In genomic region chr3:153162513-153163348, GRCh38 we compare ENCODE assay signal across 8 cellular contexts. TPM values are rescaled to one million over a fixed set of nuclear protein-coding genes. Genes with fewer than 3 reads are reported as not detected.
A peak's percentile ranks its signal among the peaks of the same experiment; 100 is the strongest.
DNase-seq lines count a peak whose midpoint lies in the region; ATAC-seq, FAIRE-seq and TF ChIP-seq lines count a peak whose summit lies in the region.

No MANE protein-coding gene starts in this region.

- POLR2A ChIA-PET in H1 (lab: Charles Lee; ENCODE audit: partially characterized antibody), result interaction anchor here (0.8 to 1.4 kb wide), 2 partner anchors 10 to 47 kb away, joined by 3 to 5 read pairs; no protein-coding TSS in a partner anchor

- H3K9me3 ChIP-seq in H1 (ENCODE audit: insufficient read depth in 2 of 2, low read depth in 1 of 2, low read length in 1 of 2) (no peaks in the 10 kb centered on the region), mononuclear cell (ENCODE audit: low read depth, low read length) (no peaks in the 10 kb centered on the region)

- H2BK15ac ChIP-seq in H1 (ENCODE audit: low read length), result 0 out of 2 replicates have a peak overlapping the region, but pooled peaks have one; percentile 76

- peak overlapping the region; percentile 98 for H3K4me3 Mint-ChIP-seq in GM23338
- H3K4me3 Mint-ChIP-seq in stimulated activated effector memory CD8-positive, alpha-beta T cell treated with anti-CD3 and anti-CD28 coated beads, Interleukin-12 subunit alpha, Interleukin-12 subunit beta, amount 100 ng/mL, for 72 hours, result peak overlapping the region; percentile 92

- H2BK20ac ChIP-seq in H1 (ENCODE audit: low read length), result no peak overlapping the region

- no peak overlapping the region for H3K14ac ChIP-seq in H1 (ENCODE audit: insufficient read length)

- no peak overlapping the region for H3K23ac ChIP-seq in H1 (ENCODE audit: insufficient read length)

- H4K91ac ChIP-seq in H1 (replicated peaks; ENCODE audit: insufficient read length, low read length), result no peak overlapping the region

- ATAC-seq in GM23338, result peak; percentile 1
- peak; percentile 8 for ATAC-seq in stimulated activated effector memory CD8-positive, alpha-beta T cell treated with anti-CD3 and anti-CD28 coated beads, Interleukin-12 subunit alpha, Interleukin-12 subunit beta, amount 100 ng/mL, for 72 hours

- peaks cover 12% of the 10 kb centered on the region for H3K27me3 Mint-ChIP-seq in GM23338 (ENCODE audit: insufficient read depth, low read depth, poor library complexity)

- H4K20me1 ChIP-seq in GM23338 (replicated peaks; ENCODE audit: insufficient read depth) (peaks cover 34% of the 10 kb centered on the region), H1 (replicated peaks in 1 of 2; ENCODE audit: control insufficient read depth in 1 of 2, insufficient read depth in 2 of 2, low read length in 2 of 2) (peaks cover 10 to 22% of the 10 kb centered on the region in 2 experiments)

- H2AFZ ChIP-seq in GM23338 (peak overlapping the region; percentile 49; the same call in 1 of the 2 replicates), H1 (ENCODE audit: low read length) (peak overlapping the region; percentile 45; the same call in 1 of the 2 replicates)

- peak overlapping the region; percentile 65; the same call in 1 of the 2 replicates for H3K27ac Mint-ChIP-seq in GM23338
- H3K27ac Mint-ChIP-seq in stimulated activated effector memory CD8-positive, alpha-beta T cell treated with anti-CD3 and anti-CD28 coated beads, Interleukin-12 subunit alpha, Interleukin-12 subunit beta, amount 100 ng/mL, for 72 hours, result peak overlapping the region; percentile 87

- CTCF ChIA-PET in H1 (lab: Charles Lee; ENCODE audit: partially characterized antibody), result interaction anchor here (0.8 to 3.3 kb wide), 2 partner anchors 11 to 154 kb away, joined by 3 to 18 read pairs; no protein-coding TSS in a partner anchor

- TF ChIP-seq POLR2A in H1 (IDR thresholded peaks at IDR 0.05; ENCODE audit: control extremely low read depth in 1 of 2, low read depth in 2 of 2, low read length in 2 of 2), result no peak

- H3K79me1 ChIP-seq in H1 (ENCODE audit: low read depth, low read length), result no peaks in the 10 kb centered on the region; the same call in 1 of the 2 replicates

- DNase-seq in ELF-1 (ENCODE audit: low read depth, low spot score), result peak; percentile 55
- DNase-seq in GM23338 (ENCODE audit: low spot score), result peak; percentile 56
- DNase-seq in MV-4-11 (lab: John Stamatoyannopoulos, UW), result peak; percentile 20
- DNase-seq in activated CD8-positive, alpha-beta memory T cell treated with anti-CD3 and anti-CD28 coated beads for 48 hours (ENCODE audit: low read depth in 2 of 3, low spot score in 2 of 3), result peak; percentile 11 to 30 (median 20)
- peak in 1 of 2 experiments; percentile 59 for DNase-seq in H1 (ENCODE audit: low read depth in 1 of 2, low spot score in 2 of 2)
- peak in 1 of 2 donors; percentile 78 for DNase-seq in stimulated activated effector memory CD8-positive, alpha-beta T cell treated with anti-CD3 and anti-CD28 coated beads, Interleukin-12 subunit alpha, Interleukin-12 subunit beta, amount 100 ng/mL, for 72 hours (ENCODE audit: low spot score in 2 of 2)
- DNase-seq in effector CD8-positive, alpha-beta T cell (lab: John Stamatoyannopoulos, UW), result no peak

- no peak for TF ChIP-seq RAD21 in H1 (IDR thresholded peaks at IDR 0.05 in 1 of 2, conservative IDR thresholded peaks at IDR 0.05 in 1 of 2; ENCODE audit: low read depth in 2 of 2, low read length in 2 of 2)

- H2BK120ac ChIP-seq in H1 (replicated peaks; ENCODE audit: low read depth, low read length), result no peak overlapping the region

- no peak for TF ChIP-seq CTCF in GM23338 (conservative IDR thresholded peaks at IDR 0.05; ENCODE audit: low read depth in 2 of 2)
- TF ChIP-seq CTCF in H1 (IDR thresholded peaks at IDR 0.05; ENCODE audit: control extremely low read depth in 1 of 3, insufficient read depth in 1 of 3, low read depth in 1 of 3, low read length in 3 of 3), result no peak

- peak overlapping the region; percentile 10 for H3K56ac ChIP-seq in H1 (replicated peaks; ENCODE audit: insufficient read length, low read depth, low read length)

- peaks cover 40% of the 10 kb centered on the region for H3K4me1 Mint-ChIP-seq in GM23338
- H3K4me1 Mint-ChIP-seq in stimulated activated effector memory CD8-positive, alpha-beta T cell treated with anti-CD3 and anti-CD28 coated beads, Interleukin-12 subunit alpha, Interleukin-12 subunit beta, amount 100 ng/mL, for 72 hours, result peaks cover 43% of the 10 kb centered on the region

- no peaks in the 10 kb centered on the region for H3K9me2 ChIP-seq in GM23338 (ENCODE audit: insufficient read depth)

- H3F3A ChIP-seq in GM23338 (replicated peaks; ENCODE audit: low read depth), result peaks cover 7% of the 10 kb centered on the region; the same call in 1 of the 2 replicates

- no peak for TF ChIP-seq EP300 in H1 (IDR thresholded peaks at IDR 0.05; ENCODE audit: borderline replicate concordance in 1 of 2, low read depth in 2 of 2, low read length in 2 of 2)

- no peaks in the 10 kb centered on the region for H3K9me3 Mint-ChIP-seq in GM23338
- no peaks in the 10 kb centered on the region for H3K9me3 Mint-ChIP-seq in stimulated activated effector memory CD8-positive, alpha-beta T cell treated with anti-CD3 and anti-CD28 coated beads, Interleukin-12 subunit alpha, Interleukin-12 subunit beta, amount 100 ng/mL, for 72 hours

- H3K23me2 ChIP-seq in H1 (ENCODE audit: low read depth, low read length), result peaks cover 18% of the 10 kb centered on the region

- H3K4me2 ChIP-seq in GM23338, result peak overlapping the region; percentile 95
- peak overlapping the region; percentile 67 to 85 for H3K4me2 ChIP-seq in H1 (ENCODE audit: insufficient read depth in 1 of 2, low read depth in 2 of 2, low read length in 2 of 2)

- peaks cover 24% of the 10 kb centered on the region for H3K4me1 ChIP-seq in GM23338 (ENCODE audit: insufficient read depth)
- peaks cover 0 to 11% (median under 1%) of the 10 kb centered on the region in 4 experiments; a peak in 5 of 7 replicates for H3K4me1 ChIP-seq in H1 (replicated peaks in 1 of 4; ENCODE audit: control insufficient read depth in 3 of 4, insufficient read depth in 4 of 4, low read length in 3 of 4)
- H3K4me1 ChIP-seq in mononuclear cell (ENCODE audit: insufficient read depth, low read length), result peaks cover 45% of the 10 kb centered on the region

- H3K79me2 ChIP-seq in GM23338 (replicated peaks; ENCODE audit: insufficient read depth), result peaks cover 55% of the 10 kb centered on the region
- peaks cover 0 to 51% of the 10 kb centered on the region in 2 experiments; a peak in 3 of 4 replicates for H3K79me2 ChIP-seq in H1 (ENCODE audit: control insufficient read depth in 1 of 2, insufficient read depth in 2 of 2, low read length in 2 of 2)

- H3K27ac ChIP-seq in GM23338 (ENCODE audit: low read depth) (no peak overlapping the region), H1 (ENCODE audit: low read depth, low read length) (no peak overlapping the region)

- no peak for FAIRE-seq in H1 (lab: Jason Lieb, UNC)

- no peak overlapping the region for H4K5ac ChIP-seq in H1 (ENCODE audit: insufficient read length, low read depth, low read length)

- H3K18ac ChIP-seq in H1 (ENCODE audit: extremely low read depth, low read length), result peak overlapping the region; percentile 71

- H3K4me3 ChIP-seq in GM23338, result peak overlapping the region; percentile 96
- peak overlapping the region; percentile 88 to 94 (median 91) for H3K4me3 ChIP-seq in H1 (ENCODE audit: extremely low read depth in 1 of 4, insufficient read depth in 2 of 4, low read depth in 3 of 4, low read length in 4 of 4)
- peak overlapping the region; percentile 95 for H3K4me3 ChIP-seq in mononuclear cell (ENCODE audit: low read length)

- H4K8ac ChIP-seq in H1 (ENCODE audit: extremely low read depth, insufficient read depth, low read length), result peak overlapping the region; percentile 80; the same call in 1 of the 2 replicates

- H3K36me3 Mint-ChIP-seq in GM23338 (ENCODE audit: low read depth), result peaks cover 5% of the 10 kb centered on the region; the same call in 1 of the 3 replicates
- H3K36me3 Mint-ChIP-seq in stimulated activated effector memory CD8-positive, alpha-beta T cell treated with anti-CD3 and anti-CD28 coated beads, Interleukin-12 subunit alpha, Interleukin-12 subunit beta, amount 100 ng/mL, for 72 hours, result peaks cover 70% of the 10 kb centered on the region

- H3K36me3 ChIP-seq in GM23338 (ENCODE audit: insufficient read depth) (no peaks in the 10 kb centered on the region), H1 (ENCODE audit: control insufficient read depth in 2 of 4, insufficient read depth in 4 of 4, low read length in 3 of 4) (peaks cover 0 to 5% (median 0%) of the 10 kb centered on the region in 4 experiments; a peak in 1 of 8 replicates)

- H2BK12ac ChIP-seq in H1 (ENCODE audit: low read depth, low read length), result peak overlapping the region; percentile 70; the same call in 1 of the 2 replicates

- H3K27me3 ChIP-seq in GM23338 (ENCODE audit: insufficient read depth), result peaks cover 7% of the 10 kb centered on the region; the same call in 1 of the 2 replicates
- peaks cover 0 to 3% (median 0%) of the 10 kb centered on the region in 4 experiments; a peak in 2 of 7 replicates for H3K27me3 ChIP-seq in H1 (replicated peaks in 1 of 4; ENCODE audit: control insufficient read depth in 3 of 4, extremely low read depth in 1 of 4, insufficient read depth in 3 of 4, low read length in 3 of 4)
- H3K27me3 ChIP-seq in mononuclear cell (ENCODE audit: insufficient read depth, low read length), result no peaks in the 10 kb centered on the region

- no peak overlapping the region for H3K4ac ChIP-seq in H1 (replicated peaks; ENCODE audit: insufficient read length, low read depth, low read length)

- H2BK5ac ChIP-seq in H1 (ENCODE audit: low read depth, low read length), result 0 out of 2 replicates have a peak overlapping the region, but pooled peaks have one; percentile 38

- no peak overlapping the region for H2AK5ac ChIP-seq in H1 (ENCODE audit: low read depth, low read length)

- WGBS in H1 (ENCODE audit: extremely low coverage in 1 of 2, insufficient coverage in 1 of 2, insufficient read length in 1 of 2, insufficient replicate concordance in 2 of 2, low coverage in 1 of 2, low lambda C conversion rate in 2 of 2, missing lambda C conversion rate in 1 of 2), 2 experiments, result 1% methylated on average over 62 of the region's 82 CpGs; no CpG with 5 or more reads in 1 of the 2 experiments

- H3K9ac ChIP-seq in H1 (replicated peaks in 1 of 4; ENCODE audit: extremely low read depth in 1 of 4, low read depth in 3 of 4, low read length in 3 of 4), result peak overlapping the region; percentile 2 to 88 (median 72)

RNA-seq across cellular contexts. Expression of gene RAP2B, which starts 0.7 kb away (rescaled TPM):
- 21.2 and 24.0 TPM in 2 replicates for total RNA-seq in GM23338 (2014; rRNA removed; shearing (Covaris generic))
- polyA plus RNA-seq in GM23338 (2016; fragmentation: Nextera tagmentation; extraction: Ambion mirVana), result 21.8 and 22.5 TPM in 2 replicates
- total RNA-seq in H1 (2021; fragmentation: NEBNext Ultra II Directional; extraction: Animal tissue kit (Norgen Biotek cat#: 25700)), result 20.0 and 20.3 TPM in 2 replicates
- polyA plus RNA-seq in H1 (2011; rRNA removed), result 7.5 and 9.0 TPM in 2 replicates
- polyA plus RNA-seq in H1 (2011; cell fraction: cytosol; rRNA removed), result 8.4 TPM
- 4.5 TPM for polyA plus RNA-seq in H1 (2011; cell fraction: nucleus; rRNA removed)
- polyA plus RNA-seq in H1 (2012, experiment 1 of 2), result 10.2 to 10.8 TPM (median 10.6 TPM) in 4 replicates
- polyA plus RNA-seq in H1 (2012, experiment 2 of 2), result 6.3 TPM
- polyA plus RNA-seq in H1 (2013, experiment 1 of 2), result 10.9 TPM
- 11.2 TPM for polyA plus RNA-seq in H1 (2013, experiment 2 of 2)
- 10.6 and 11.5 TPM in 2 replicates for polyA minus RNA-seq in H1 (2011; rRNA and poly(A)+ RNA removed)
- 19.2 TPM for polyA minus RNA-seq in H1 (2011; cell fraction: cytosol; rRNA and poly(A)+ RNA removed)
- 10.2 TPM for polyA minus RNA-seq in H1 (2011; cell fraction: nucleus; rRNA and poly(A)+ RNA removed)
- 30.3 TPM for total RNA-seq in mononuclear cell
